11 cellular contexts compared by ENCODE assay signal in the genomic region with DNA sequence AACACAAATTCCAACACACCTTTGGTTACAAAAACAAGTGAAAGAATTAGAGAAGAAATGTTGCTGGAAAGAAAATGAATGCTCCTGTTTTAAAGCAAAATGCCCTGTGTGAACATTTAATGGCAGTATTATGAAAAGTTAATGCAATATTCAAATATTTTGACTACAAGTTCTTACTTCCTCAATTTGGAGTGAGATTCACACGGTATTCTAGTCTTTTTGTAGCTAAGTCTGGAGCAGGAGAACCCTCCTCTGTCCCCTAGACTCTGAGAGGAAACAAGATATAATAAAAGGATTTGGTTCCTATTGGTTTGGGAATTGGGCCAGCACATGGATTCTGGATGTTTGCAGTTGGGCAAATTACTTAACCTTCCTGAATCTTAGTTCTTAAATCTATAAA. TPM values are rescaled to one million over a fixed set of nuclear protein-coding genes. Genes with fewer than 3 reads are reported as not detected.
DNase-seq lines count a peak whose midpoint lies in the region; ATAC-seq and TF ChIP-seq lines count a peak whose summit lies in the region.
"Had no signal": no experiment of that assay in that cellular context is flagged by ENCODE, and none has a peak within 500 bp of the region (broad histone marks: within the 10 kb centered on the region; RNA-seq: fewer than 3 reads in every experiment).

No MANE protein-coding gene starts in this region.

- no peaks in the 10 kb centered on the region for H3K9me3 Mint-ChIP-seq in activated naive CD4-positive, alpha-beta T cell treated with anti-CD3 and anti-CD28 coated beads, Interleukin-2, amount 50 U/mL, for 72 hours

- in situ Hi-C loops in GM13977 (cut with MboI; ENCODE audit: low pct_unique_long_range_greater_than_20kb, low sequenced_read_pairs, unreplicated experiment): no loop called here

- ATAC-seq in GM18502 (IDR thresholded peaks at IDR 0.05; ENCODE audit: poor library complexity, unreplicated experiment): peak; percentile 57
- ATAC-seq in GM21367 (IDR thresholded peaks at IDR 0.05; ENCODE audit: unreplicated experiment): peak; percentile 58
- ATAC-seq in HG03060 (IDR thresholded peaks at IDR 0.05; ENCODE audit: low read depth, unreplicated experiment): peak; percentile 59
- ATAC-seq in activated naive CD4-positive, alpha-beta T cell treated with anti-CD3 and anti-CD28 coated beads, Interleukin-2, amount 50 U/mL, for 72 hours: no peak
- no peak for ATAC-seq in GM19467 (IDR thresholded peaks at IDR 0.05; ENCODE audit: unreplicated experiment)

- peak; percentile 22 for DNase-seq in NOMO-1 treated with dmso at 0.1 percent for 144 hours (lab: John Stamatoyannopoulos, UW; ENCODE audit: unreplicated experiment)
- no peak for DNase-seq in activated naive CD4-positive, alpha-beta T cell treated with anti-CD3 and anti-CD28 coated beads, Interleukin-2, amount 50 U/mL, for 72 hours (ENCODE audit: low spot score in 2 of 2)
- DNase-seq in GM13977 (ENCODE audit: low spot score): no peak
- no peak for DNase-seq in NCI-H526 (lab: John Stamatoyannopoulos, UW)
- DNase-seq: head of caudate nucleus, mesendoderm, sigmoid colon had no signal

- no peak for TF ChIP-seq CTCF in GM13977 (IDR thresholded peaks at IDR 0.05; ENCODE audit: extremely low read depth, insufficient read depth, missing control alignments)

- H3K36me3 Mint-ChIP-seq in activated naive CD4-positive, alpha-beta T cell treated with anti-CD3 and anti-CD28 coated beads, Interleukin-2, amount 50 U/mL, for 72 hours: peaks cover 0 to 15% of the 10 kb centered on the region in 2 donors

- no peak overlapping the region for H3K27ac Mint-ChIP-seq in activated naive CD4-positive, alpha-beta T cell treated with anti-CD3 and anti-CD28 coated beads, Interleukin-2, amount 50 U/mL, for 72 hours

RNA-seq across cellular contexts. Expression of a gene that starts 12.7 kb away (rescaled TPM):
- total RNA-seq in activated naive CD4-positive, alpha-beta T cell treated with anti-CD3 and anti-CD28 coated beads, Interleukin-2, amount 50 U/mL, for 72 hours: 100 to 1,000 TPM in 1 of 2 donors, 10 to 100 TPM in 1; 79.7 to 103 TPM

Comparison
In these comparisons a context has a peak if more than half of its experiments do, and no peak if none do; other contexts are left out.
1. ATAC-seq: peak in GM18502 (single experiment), GM21367 (single experiment) and HG03060 (single experiment); none in activated naive CD4-positive, alpha-beta T cell treated with anti-CD3 and anti-CD28 coated beads, Interleukin-2, amount 50 U/mL, for 72 hours (0 of 2) and GM19467 (single experiment).